In genomic region chr14:77036484-77037337, GRCh38 we compare ENCODE assay signal across 9 cellular contexts. TPM values are rescaled to one million over a fixed set of nuclear protein-coding genes. Genes with fewer than 3 reads are reported as not detected.
DNase-seq lines count a peak whose midpoint lies in the region; ATAC-seq, FAIRE-seq and TF ChIP-seq lines count a peak whose summit lies in the region.
"Had no signal": no experiment of that assay in that cellular context is flagged by ENCODE, and none has a peak within 500 bp of the region (broad histone marks: within the 10 kb centered on the region; RNA-seq: fewer than 3 reads in every experiment).

No MANE protein-coding gene starts in this region.

- peaks cover 72% of the 10 kb centered on the region for H3K4me1 ChIP-seq in CD8-positive, alpha-beta memory T cell (ENCODE audit: insufficient read depth, low read length)
- peaks cover 75% of the 10 kb centered on the region for H3K4me1 ChIP-seq in GM12878 (ENCODE audit: control insufficient read depth, insufficient read depth, low read length)

- H3K27ac Mint-ChIP-seq in CD8-positive, alpha-beta memory T cell, result peak overlapping the region; percentile 24 to 100 (median 86)
- peak overlapping the region; percentile 100 for H3K27ac Mint-ChIP-seq in osteocyte (ENCODE audit: unreplicated experiment)

- in situ Hi-C loops in GM12878 (cut with MboI), result no loop called here

- no peak overlapping the region for H3K27ac ChIP-seq in CD8-positive, alpha-beta memory T cell (ENCODE audit: low read depth, low read length)
- peak overlapping the region; percentile 81 for H3K27ac ChIP-seq in GM12878 (ENCODE audit: control insufficient read depth, insufficient read depth)

- no peak for DNase-seq in CD8-positive, alpha-beta memory T cell
- DNase-seq in GM12878 (ENCODE audit: low read depth, low spot score) (peak; percentile 60), osteocyte (ENCODE audit: extremely low spot score, unreplicated experiment) (no peak), NCI-H1694 (lab: John Stamatoyannopoulos, UW) (no peak), ureter (ENCODE audit: low spot score) (no peak), middle frontal gyrus (ENCODE audit: extremely low spot score, low spot score) (no peak), NCI-H1048 (lab: John Stamatoyannopoulos, UW) (no peak)
- DNase-seq: NK-92 treated with Interleukin-12 subunit alpha and Interleukin-12 subunit beta, amount 100 ng/mL, for 24 hours had no signal

- H3K27me3 ChIP-seq in CD8-positive, alpha-beta memory T cell (ENCODE audit: insufficient read depth, low read length, poor library complexity, severe bottlenecking), result no peaks in the 10 kb centered on the region
- H3K27me3 ChIP-seq in GM12878 (replicated peaks in 1 of 2; ENCODE audit: control insufficient read depth in 2 of 2, insufficient read depth in 2 of 2, low read length in 1 of 2), result no peaks in the 10 kb centered on the region

- H3K79me2 ChIP-seq in GM12878 (ENCODE audit: control insufficient read depth, insufficient read depth, low read length), result peaks cover 10% of the 10 kb centered on the region

- no peak for TF ChIP-seq EP300 in GM12878 (IDR thresholded peaks at IDR 0.05; ENCODE audit: borderline replicate concordance in 1 of 2, control insufficient read depth in 1 of 2, low read depth in 2 of 2, low read length in 2 of 2)

- RAD21 ChIA-PET in GM12878 (lab: Charles Lee; ENCODE audit: unreplicated experiment), result interaction anchor here (0.8 to 2.3 kb wide), 16 partner anchors 8 to 161 kb away, joined by 3 to 22 read pairs (median 4); partner anchors contain the start of gene IRF2BPL

- peaks cover 80 to 93% (median 91%) of the 10 kb centered on the region in 3 donors for H3K4me1 Mint-ChIP-seq in CD8-positive, alpha-beta memory T cell
- H3K4me1 Mint-ChIP-seq in osteocyte (ENCODE audit: unreplicated experiment), result peaks cover 91% of the 10 kb centered on the region

- H4K20me1 ChIP-seq in GM12878 (ENCODE audit: control insufficient read depth, insufficient read depth), result no peaks in the 10 kb centered on the region

- no peak for TF ChIP-seq CTCF in GM12878 (IDR thresholded peaks at IDR 0.05 in 2 of 3, conservative IDR thresholded peaks at IDR 0.05 in 1 of 3; ENCODE audit: control insufficient read depth in 2 of 3, extremely low read depth in 1 of 3, insufficient read depth in 1 of 3, low read depth in 3 of 3, low read length in 3 of 3)
- no peak for TF ChIP-seq CTCF in osteocyte (IDR thresholded peaks at IDR 0.05)

- 67% methylated on average over 7 of the region's 7 CpGs for WGBS in GM12878 (ENCODE audit: insufficient coverage, insufficient replicate concordance, low lambda C conversion rate, missing lambda C conversion rate)

- peak overlapping the region in 5 of 7 donors; percentile 5 to 89 (median 38) for H3K4me3 Mint-ChIP-seq in CD8-positive, alpha-beta memory T cell
- peak overlapping the region; percentile 43 for H3K4me3 Mint-ChIP-seq in osteocyte (ENCODE audit: unreplicated experiment)

- 0 out of 2 replicates have a peak overlapping the region, but pooled peaks have one; percentile 1 for H3K9ac ChIP-seq in GM12878 (ENCODE audit: control insufficient read depth, insufficient read depth, low read length)

- no TSS peak for BruUV-seq in GM12878 (replicated peaks; lab: Mats Ljungman, UMichigan)

- CTCF ChIA-PET in CD8-positive, alpha-beta memory T cell (lab: Charles Lee), result interaction anchor here (1.1 to 2.9 kb wide), 5 partner anchors 9 to 161 kb away, joined by 3 to 9 read pairs (median 4); partner anchors contain the start of gene IRF2BPL
- CTCF ChIA-PET in GM12878 (lab: Yijun Ruan, JAX), result interaction anchor here (0.6 to 3.0 kb wide), 13 partner anchors 9 to 161 kb away, joined by 3 to 10 read pairs (median 4); no protein-coding TSS in a partner anchor

- no peaks in the 10 kb centered on the region for H3K36me3 ChIP-seq in CD8-positive, alpha-beta memory T cell (ENCODE audit: insufficient read depth, low read length)
- H3K36me3 ChIP-seq in GM12878 (ENCODE audit: control insufficient read depth in 2 of 2, insufficient read depth in 2 of 2, low read length in 1 of 2), result no peaks in the 10 kb centered on the region

- POLR2A ChIA-PET in CD8-positive, alpha-beta memory T cell (lab: Charles Lee), result interaction anchor here (1.0 to 4.6 kb wide), 2 partner anchors 8 to 9 kb away, joined by 3 to 62 read pairs; partner anchors contain the start of gene IRF2BPL
- POLR2A ChIA-PET in GM12878 (lab: Charles Lee), result interaction anchor here (0.6 to 10.5 kb wide), 17 partner anchors 7 to 124 kb away, joined by 3 to 151 read pairs (median 6); partner anchors contain the start of gene IRF2BPL

- no peaks in the 10 kb centered on the region for H3K9me3 Mint-ChIP-seq in CD8-positive, alpha-beta memory T cell
- no peaks in the 10 kb centered on the region for H3K9me3 Mint-ChIP-seq in osteocyte (ENCODE audit: unreplicated experiment)

- H2AFZ ChIP-seq in GM12878 (ENCODE audit: control insufficient read depth, low read depth, low read length), result no peak overlapping the region

- H3K9me3 ChIP-seq in CD8-positive, alpha-beta memory T cell (ENCODE audit: low read length), result no peaks in the 10 kb centered on the region
- H3K9me3 ChIP-seq in GM12878 (replicated peaks; ENCODE audit: control insufficient read depth, insufficient read depth, low read length), result no peaks in the 10 kb centered on the region

- no peak overlapping the region for H3K4me3 ChIP-seq in CD8-positive, alpha-beta memory T cell (ENCODE audit: low read length)
- H3K4me3 ChIP-seq in GM12878, result no peak overlapping the region

- ATAC-seq in HG03066 (IDR thresholded peaks at IDR 0.05; ENCODE audit: low read depth, unreplicated experiment), result peak; percentile 25
- ATAC-seq in GM12878, result peak; percentile 5

- TF ChIP-seq RAD21 in GM12878 (IDR thresholded peaks at IDR 0.05; ENCODE audit: insufficient read depth, low read depth, low read length), result no peak

- SMC1A ChIA-PET in GM12878 (lab: Charles Lee; ENCODE audit: uncharacterized antibody, unreplicated experiment), result interaction anchor here (0.7 to 11.2 kb wide), 19 partner anchors 8 to 161 kb away, joined by 3 to 133 read pairs (median 5); partner anchors contain the start of gene IRF2BPL

- peaks cover 0 to 1% (median 0%) of the 10 kb centered on the region in 3 donors for H3K36me3 Mint-ChIP-seq in CD8-positive, alpha-beta memory T cell
- no peaks in the 10 kb centered on the region for H3K36me3 Mint-ChIP-seq in osteocyte (ENCODE audit: unreplicated experiment)

- H3K27me3 Mint-ChIP-seq in CD8-positive, alpha-beta memory T cell, result peaks cover 0 to 2% of the 10 kb centered on the region in 2 donors
- H3K27me3 Mint-ChIP-seq in osteocyte (ENCODE audit: unreplicated experiment), result no peaks in the 10 kb centered on the region

- FAIRE-seq in GM12878 (lab: Jason Lieb, UNC), result peak; percentile 97

- H3K4me2 ChIP-seq in GM12878 (ENCODE audit: control insufficient read depth, insufficient read depth), result peak overlapping the region; percentile 47

- intact Hi-C loops in GM12878 (cut with micrococcal nuclease; ENCODE audit: unreplicated experiment), result no loop called here

- TF ChIP-seq POLR2A in GM12878 (IDR thresholded peaks at IDR 0.05; ENCODE audit: low read depth, low read length), result no peak

TF ChIP-seq in GM12878, 131 proteins besides CTCF, POLR2A, EP300 and RAD21 (continues in another document):
- 0 out of 2 replicates have a peak, but pooled peaks have one; percentile 17 for TF ChIP-seq RAD51 (IDR thresholded peaks at IDR 0.05)
- TF ChIP-seq TCF12 (IDR thresholded peaks at IDR 0.05; ENCODE audit: low read depth, low read length), result peak; percentile 66; the same call in 1 of the 2 replicates
- no peak for TF ChIP-seq BMI1 (IDR thresholded peaks at IDR 0.05; ENCODE audit: borderline replicate concordance)
- no peak for TF ChIP-seq SKIL (IDR thresholded peaks at IDR 0.05; ENCODE audit: low read depth, poor library complexity, severe bottlenecking)
- peak; percentile 70; the same call in 1 of the 2 replicates for TF ChIP-seq IKZF1 (conservative IDR thresholded peaks at IDR 0.05)
- no peak for TF ChIP-seq HCFC1 (IDR thresholded peaks at IDR 0.05; ENCODE audit: low read length)
- peak; percentile 26 for TF ChIP-seq MEF2B (IDR thresholded peaks at IDR 0.05; ENCODE audit: partially characterized antibody, poor library complexity, severe bottlenecking)
- TF ChIP-seq IKZF2 (IDR thresholded peaks at IDR 0.05), result peak; percentile 66 to 75; a peak in 3 of 4 replicates
- peak; percentile 88 for TF ChIP-seq EED (IDR thresholded peaks at IDR 0.05; ENCODE audit: low read depth)

RNA-seq across cellular contexts. Expression of gene IRF2BPL, which starts 8.2 kb away (rescaled TPM):
- total RNA-seq in CD8-positive, alpha-beta memory T cell, result 10 to 100 TPM; 25.6 to 27.2 TPM
- 3.7 TPM for polyA plus RNA-seq in CD8-positive, alpha-beta memory T cell
- 24.2 and 27.6 TPM in 2 replicates for total RNA-seq in GM12878 (2013; cell fraction: nucleolus; rRNA removed)
- total RNA-seq in GM12878 (2014; rRNA removed), result 19.1 and 22.8 TPM in 2 replicates
- 2.8 and 3.4 TPM in 2 replicates for total RNA-seq in GM12878 (2014; rRNA removed; fragmentation: Illumina TruSeq; extraction: Trizol)
- 33.3 and 34.5 TPM in 2 replicates for total RNA-seq in GM12878 (2021)
- polyA plus RNA-seq in GM12878 (2011; ENCODE audit: low read depth), result 3.2 TPM
- polyA plus RNA-seq in GM12878 (2011; rRNA removed), result 8.3 and 9.7 TPM in 2 replicates
- 11.4 and 14.5 TPM in 2 replicates for polyA plus RNA-seq in GM12878 (2011; cell fraction: cytosol; rRNA removed)
- polyA plus RNA-seq in GM12878 (2011; cell fraction: nucleus; rRNA removed), result 25.0 and 34.8 TPM in 2 replicates
- 13.7 and 15.9 TPM in 2 replicates for polyA plus RNA-seq in GM12878 (2012)
- 1.6 and 2.9 TPM in 2 replicates for polyA plus RNA-seq in GM12878 (2014; fragmentation: Illumina TruSeq; extraction: Trizol)
- polyA plus RNA-seq in GM12878 (2014; fragmentation: Nextera tagmentation; extraction: Ambion mirVana), result 1 to 10 TPM; 1.2 to 1.9 TPM
- 11.6 and 14.4 TPM in 2 replicates for polyA plus RNA-seq in GM12878 (2014; rRNA removed)
- polyA plus RNA-seq in GM12878 (2016; fragmentation: Nextera tagmentation; extraction: Ambion mirVana), result 1 to 10 TPM; 1.4 to 2.3 TPM
- polyA minus RNA-seq in GM12878 (2011; rRNA and poly(A)+ RNA removed), result 7.2 and 13.4 TPM in 2 replicates
- polyA minus RNA-seq in GM12878 (2011; cell fraction: cytosol; rRNA and poly(A)+ RNA removed), result 19.1 and 23.4 TPM in 2 replicates
- polyA minus RNA-seq in GM12878 (2011; cell fraction: nucleus; rRNA and poly(A)+ RNA removed), result 16.6 and 29.0 TPM in 2 replicates
- total RNA-seq in osteocyte, result 107 and 120 TPM in 2 replicates
- total RNA-seq in ureter, result 77.2 TPM
